In genomic region chr4:85681194-85681803, GRCh38 we compare ENCODE assay signal across 8 cellular contexts.
DNase-seq lines count a peak whose midpoint lies in the region; ATAC-seq and TF ChIP-seq lines count a peak whose summit lies in the region.

No MANE protein-coding gene starts in this region.

- no peak overlapping the region for H3K4me3 ChIP-seq in osteoblast (ENCODE audit: insufficient read depth, low read length)

- peak overlapping the region; percentile 44 for H3K27ac ChIP-seq in osteoblast (ENCODE audit: low read depth, low read length)

- ATAC-seq in GM19455 (IDR thresholded peaks at IDR 0.05; ENCODE audit: unreplicated experiment), result no peak

- no peaks in the 10 kb centered on the region for H3K79me2 ChIP-seq in osteoblast (ENCODE audit: insufficient read depth, low read length)

- H4K20me1 ChIP-seq in osteoblast (ENCODE audit: insufficient read depth, low read length), result no peaks in the 10 kb centered on the region

- H3K4me2 ChIP-seq in osteoblast (ENCODE audit: insufficient read depth, low read length), result no peak overlapping the region

- peaks cover 7% of the 10 kb centered on the region for H3K4me1 ChIP-seq in osteoblast (ENCODE audit: insufficient read depth, low read length)

- H3K9me3 ChIP-seq in osteoblast (ENCODE audit: low read depth, low read length), result no peaks in the 10 kb centered on the region

- peak; percentile 94 for DNase-seq in GM04504 (ENCODE audit: low read depth)
- peak; percentile 52 for DNase-seq in NCI-H2107 treated with DMSO at 0.1 percent for 48 hours (lab: John Stamatoyannopoulos, UW; ENCODE audit: unreplicated experiment)
- DNase-seq in epidermal melanocyte (ENCODE audit: insufficient read length, low spot score), result peak; percentile 81
- DNase-seq in osteoblast (ENCODE audit: insufficient read length, low spot score, missing footprints), result peak; percentile 74
- DNase-seq in NCI-H1417 (lab: John Stamatoyannopoulos, UW), result no peak
- no peak for DNase-seq in NCI-H187 treated with DMSO at 0.1 percent for 48 hours (lab: John Stamatoyannopoulos, UW)
- DNase-seq in HuH-7 (ENCODE audit: low spot score), result no peak

- no peak overlapping the region for H2AFZ ChIP-seq in osteoblast (ENCODE audit: low read length)

- no peaks in the 10 kb centered on the region for H3K36me3 ChIP-seq in osteoblast (ENCODE audit: insufficient read depth, low read length)

- no peaks in the 10 kb centered on the region for H3K27me3 ChIP-seq in osteoblast (ENCODE audit: insufficient read depth, low read length)

- no peak for TF ChIP-seq CTCF in osteoblast (IDR thresholded peaks at IDR 0.05; ENCODE audit: extremely low read depth, low read depth, low read length)

Comparison
In these comparisons a context has a peak if more than half of its experiments do, and no peak if none do; other contexts are left out.
1. DNase-seq: peak in GM04504 (single experiment), NCI-H2107 treated with DMSO at 0.1 percent for 48 hours (single experiment), epidermal melanocyte (single experiment) and osteoblast (single experiment); none in NCI-H1417 (0 of 3), NCI-H187 treated with DMSO at 0.1 percent for 48 hours (single experiment) and HuH-7 (single experiment).